In genomic region chr12:49257508-49258184, GRCh38 we compare ENCODE assay signal across 5 cellular contexts. TPM values are rescaled to one million over a fixed set of nuclear protein-coding genes. Genes with fewer than 3 reads are reported as not detected.
"Had no signal": no experiment of that assay in that cellular context is flagged by ENCODE, and none has a peak within 500 bp of the region (broad histone marks: within the 10 kb centered on the region; RNA-seq: fewer than 3 reads in every experiment).

No MANE protein-coding gene starts in this region.

RNA-seq across cellular contexts. Expression of gene PRPH, which starts 37.3 kb away (rescaled TPM):
- total RNA-seq: left ventricle myocardium superior; lung microvascular endothelial cell; myocyte; naive thymus-derived CD4-positive, alpha-beta T cell; natural killer cell treated with Interleukin-12 subunit alpha and Interleukin-12 subunit beta and Interleukin-15 and Interleukin-18, amount 100 ng/mL, for 72 hours had no signal
